Comparison of ENCODE assay signal across 10 cellular contexts in genomic region chrX:39133971-39134370, GRCh38.
DNase-seq lines count a peak whose midpoint lies in the region; ATAC-seq and TF ChIP-seq lines count a peak whose summit lies in the region.
"Had no signal": no experiment of that assay in that cellular context is flagged by ENCODE, and none has a peak within 500 bp of the region (broad histone marks: within the 10 kb centered on the region; RNA-seq: fewer than 3 reads in every experiment).

No MANE protein-coding gene starts in this region.

- H2AFZ ChIP-seq in KMS-11 (ENCODE audit: low read depth) = no peak overlapping the region

- CTCF ChIA-PET in activated CD4-positive, alpha-beta memory T cell treated with anti-CD3 and anti-CD28 coated beads for 36 hours (lab: Charles Lee) = interaction anchor here (1.1 to 1.2 kb wide), 2 partner anchors 15 to 109 kb away, joined by 3 to 4 read pairs; no protein-coding TSS in a partner anchor
- CTCF ChIA-PET in activated CD4-positive, alpha-beta memory T cell treated with anti-CD3 and anti-CD28 coated beads, Interleukin-2, amount 10 ng/mL, durations not matched to agents 7 days and 5 days (lab: Charles Lee) = interaction anchor here (0.8 kb wide), 1 partner anchor 23 kb away, joined by 3 read pairs; no protein-coding TSS in a partner anchor
- CTCF ChIA-PET in CD8-positive, alpha-beta memory T cell (lab: Charles Lee) = no interaction called here

- intact Hi-C loops in activated CD4-positive, alpha-beta memory T cell treated with anti-CD3 and anti-CD28 coated beads for 36 hours (cut with micrococcal nuclease) = no loop called here

- H3K4me1 ChIP-seq in KMS-11 (ENCODE audit: low read depth, poor library complexity, severe bottlenecking) = peaks cover 20% of the 10 kb centered on the region
- no peaks in the 10 kb centered on the region for H3K4me1 ChIP-seq in CD8-positive, alpha-beta memory T cell (ENCODE audit: insufficient read depth, low read length)
- H3K4me1 ChIP-seq: adrenal gland had no signal

- H3K4me2 ChIP-seq in KMS-11 = no peak overlapping the region

- TF ChIP-seq CTCF in KMS-11 (conservative IDR thresholded peaks at IDR 0.05; ENCODE audit: low read depth, low read length) = peak; percentile 77

- no peak overlapping the region for H3K9ac ChIP-seq in KMS-11

- H3K27me3 Mint-ChIP-seq in activated CD4-positive, alpha-beta memory T cell treated with anti-CD3 and anti-CD28 coated beads for 36 hours = no peaks in the 10 kb centered on the region
- no peaks in the 10 kb centered on the region for H3K27me3 Mint-ChIP-seq in activated CD4-positive, alpha-beta memory T cell treated with anti-CD3 and anti-CD28 coated beads, Interleukin-2, amount 10 ng/mL, durations not matched to agents 7 days and 5 days
- H3K27me3 Mint-ChIP-seq in CD8-positive, alpha-beta memory T cell = peaks cover 3% of the 10 kb centered on the region in 2 donors
- H3K27me3 Mint-ChIP-seq: IgD-negative memory B cell had no signal

- POLR2A ChIA-PET in activated CD4-positive, alpha-beta memory T cell treated with anti-CD3 and anti-CD28 coated beads for 36 hours (lab: Charles Lee) = no interaction called here
- POLR2A ChIA-PET in activated CD4-positive, alpha-beta memory T cell treated with anti-CD3 and anti-CD28 coated beads, Interleukin-2, amount 10 ng/mL, durations not matched to agents 7 days and 5 days (lab: Charles Lee) = no interaction called here
- POLR2A ChIA-PET in CD8-positive, alpha-beta memory T cell (lab: Charles Lee) = no interaction called here

- no peaks in the 10 kb centered on the region for H3K36me3 Mint-ChIP-seq in activated CD4-positive, alpha-beta memory T cell treated with anti-CD3 and anti-CD28 coated beads for 36 hours
- H3K36me3 Mint-ChIP-seq in activated CD4-positive, alpha-beta memory T cell treated with anti-CD3 and anti-CD28 coated beads, Interleukin-2, amount 10 ng/mL, durations not matched to agents 7 days and 5 days (ENCODE audit: low read depth) = no peaks in the 10 kb centered on the region
- H3K36me3 Mint-ChIP-seq in CD8-positive, alpha-beta memory T cell = peaks cover 0 to 3% (median 0%) of the 10 kb centered on the region in 3 donors
- H3K36me3 Mint-ChIP-seq: IgD-negative memory B cell had no signal

- no peak overlapping the region for H3K4me3 ChIP-seq in KMS-11 (IDR thresholded peaks at IDR 0.05; ENCODE audit: insufficient read depth, low read depth, low read length)
- H3K4me3 ChIP-seq in CD8-positive, alpha-beta memory T cell (ENCODE audit: low read length) = no peak overlapping the region
- H3K4me3 ChIP-seq: adrenal gland had no signal

- H3K4me1 Mint-ChIP-seq in activated CD4-positive, alpha-beta memory T cell treated with anti-CD3 and anti-CD28 coated beads for 36 hours (ENCODE audit: low read depth) = no peaks in the 10 kb centered on the region
- H3K4me1 Mint-ChIP-seq in activated CD4-positive, alpha-beta memory T cell treated with anti-CD3 and anti-CD28 coated beads, Interleukin-2, amount 10 ng/mL, durations not matched to agents 7 days and 5 days = no peaks in the 10 kb centered on the region
- H3K4me1 Mint-ChIP-seq in CD8-positive, alpha-beta memory T cell = no peaks in the 10 kb centered on the region
- H3K4me1 Mint-ChIP-seq: IgD-negative memory B cell had no signal

- H3K27ac Mint-ChIP-seq in activated CD4-positive, alpha-beta memory T cell treated with anti-CD3 and anti-CD28 coated beads for 36 hours = no peak overlapping the region
- H3K27ac Mint-ChIP-seq in activated CD4-positive, alpha-beta memory T cell treated with anti-CD3 and anti-CD28 coated beads, Interleukin-2, amount 10 ng/mL, durations not matched to agents 7 days and 5 days = no peak overlapping the region
- H3K27ac Mint-ChIP-seq in CD8-positive, alpha-beta memory T cell = peak overlapping the region in 1 of 8 donors; percentile 29
- H3K27ac Mint-ChIP-seq: IgD-negative memory B cell had no signal

- no peak overlapping the region for H3K4me3 Mint-ChIP-seq in activated CD4-positive, alpha-beta memory T cell treated with anti-CD3 and anti-CD28 coated beads for 36 hours
- no peak overlapping the region for H3K4me3 Mint-ChIP-seq in activated CD4-positive, alpha-beta memory T cell treated with anti-CD3 and anti-CD28 coated beads, Interleukin-2, amount 10 ng/mL, durations not matched to agents 7 days and 5 days
- no peak overlapping the region for H3K4me3 Mint-ChIP-seq in CD8-positive, alpha-beta memory T cell
- H3K4me3 Mint-ChIP-seq: IgD-negative memory B cell had no signal

- H3K79me2 ChIP-seq in KMS-11 (ENCODE audit: insufficient read depth, low read depth) = no peaks in the 10 kb centered on the region

- no peaks in the 10 kb centered on the region for H3K9me3 Mint-ChIP-seq in activated CD4-positive, alpha-beta memory T cell treated with anti-CD3 and anti-CD28 coated beads for 36 hours
- H3K9me3 Mint-ChIP-seq in activated CD4-positive, alpha-beta memory T cell treated with anti-CD3 and anti-CD28 coated beads, Interleukin-2, amount 10 ng/mL, durations not matched to agents 7 days and 5 days = peaks cover 2% of the 10 kb centered on the region
- peaks cover 0 to 3% (median 0%) of the 10 kb centered on the region in 5 donors for H3K9me3 Mint-ChIP-seq in CD8-positive, alpha-beta memory T cell

- peak; percentile 26 for DNase-seq in activated CD4-positive, alpha-beta memory T cell treated with anti-CD3 and anti-CD28 coated beads for 36 hours
- no peak for DNase-seq in activated CD4-positive, alpha-beta memory T cell treated with anti-CD3 and anti-CD28 coated beads, Interleukin-2, amount 10 ng/mL, durations not matched to agents 7 days and 5 days
- peak; percentile 31 to 32 for DNase-seq in activated T-cell treated with anti-CD3 and anti-CD28 coated beads, Interleukin-2, amount 50 U/mL, for 48 hours
- peak; percentile 20 for DNase-seq in stimulated activated CD4-positive, alpha-beta T cell treated with anti-CD3 and anti-CD28 coated beads, Interleukin-4, amount 100 ng/mL, for 24 hours
- DNase-seq in HCEC 1CT = no peak
- DNase-seq in CD8-positive, alpha-beta memory T cell = no peak
- DNase-seq: adrenal gland had no signal

- H3K27me3 ChIP-seq in KMS-11 (ENCODE audit: insufficient read depth, low read depth) = no peaks in the 10 kb centered on the region
- no peaks in the 10 kb centered on the region for H3K27me3 ChIP-seq in CD8-positive, alpha-beta memory T cell (ENCODE audit: insufficient read depth, low read length, poor library complexity, severe bottlenecking)

- ATAC-seq in HG03469 (IDR thresholded peaks at IDR 0.05; ENCODE audit: unreplicated experiment) = no peak

- H3K27ac ChIP-seq in KMS-11 = no peak overlapping the region
- H3K27ac ChIP-seq in CD8-positive, alpha-beta memory T cell (ENCODE audit: low read depth, low read length) = no peak overlapping the region
- H3K27ac ChIP-seq: adrenal gland had no signal

- H4K20me1 ChIP-seq in KMS-11 (ENCODE audit: insufficient read depth) = no peaks in the 10 kb centered on the region

- no peaks in the 10 kb centered on the region for H3K9me3 ChIP-seq in CD8-positive, alpha-beta memory T cell (ENCODE audit: low read length)
- H3K9me3 ChIP-seq: adrenal gland had no signal

- no peaks in the 10 kb centered on the region for H3K36me3 ChIP-seq in KMS-11 (ENCODE audit: insufficient read depth)
- no peaks in the 10 kb centered on the region for H3K36me3 ChIP-seq in CD8-positive, alpha-beta memory T cell (ENCODE audit: insufficient read depth, low read length)
- H3K36me3 ChIP-seq: adrenal gland had no signal

Comparison
In these comparisons a context has a peak if more than half of its experiments do, and no peak if none do; other contexts are left out.
1. DNase-seq: peak in activated CD4-positive, alpha-beta memory T cell treated with anti-CD3 and anti-CD28 coated beads for 36 hours (single experiment), activated T-cell treated with anti-CD3 and anti-CD28 coated beads, Interleukin-2, amount 50 U/mL, for 48 hours (2 of 2) and stimulated activated CD4-positive, alpha-beta T cell treated with anti-CD3 and anti-CD28 coated beads, Interleukin-4, amount 100 ng/mL, for 24 hours (single experiment); none in activated CD4-positive, alpha-beta memory T cell treated with anti-CD3 and anti-CD28 coated beads, Interleukin-2, amount 10 ng/mL, durations not matched to agents 7 days and 5 days (single experiment), HCEC 1CT (single experiment) and CD8-positive, alpha-beta memory T cell (0 of 5).